In genomic region chr1:21046132-21046531, GRCh38 we compare ENCODE assay signal across 15 cellular contexts.
A peak's percentile ranks its signal among the peaks of the same experiment; 100 is the strongest.
DNase-seq lines count a peak whose midpoint lies in the region; ATAC-seq, FAIRE-seq and TF ChIP-seq lines count a peak whose summit lies in the region.
"Had no signal": no experiment of that assay in that cellular context is flagged by ENCODE, and none has a peak within 500 bp of the region (broad histone marks: within the 10 kb centered on the region; RNA-seq: fewer than 3 reads in every experiment).

No MANE protein-coding gene starts in this region.

- no peak overlapping the region for H3K4me3 ChIP-seq in Karpas-422 (ENCODE audit: low read length)
- no peak overlapping the region for H3K4me3 ChIP-seq in GM12878
- no peak overlapping the region for H3K4me3 ChIP-seq in neural progenitor cell
- no peak overlapping the region for H3K4me3 ChIP-seq in gastrocnemius medialis
- H3K4me3 ChIP-seq: A549, GM23338 had no signal

- no TSS peak for BruUV-seq in GM12878 (replicated peaks; lab: Mats Ljungman, UMichigan)

- H3K27ac ChIP-seq in Karpas-422 (ENCODE audit: low read length) (peak overlapping the region; percentile 64), GM12878 (ENCODE audit: control insufficient read depth, insufficient read depth) (no peak overlapping the region), neural progenitor cell (peak overlapping the region; percentile 39), gastrocnemius medialis (no peak overlapping the region)
- H3K27ac ChIP-seq: A549 had no signal

- H3F3A ChIP-seq in neural progenitor cell (ENCODE audit: low read depth) = peaks cover 11% of the 10 kb centered on the region

- ATAC-seq in GM12878 = no peak
- no peak for ATAC-seq in HG03139 (IDR thresholded peaks at IDR 0.05; ENCODE audit: unreplicated experiment)
- no peak for ATAC-seq in gastrocnemius medialis
- ATAC-seq: A549; CD8-positive, alpha-beta T cell; GM23338 had no signal

- H3K9me3 ChIP-seq in Karpas-422 (ENCODE audit: low read length) (no peaks in the 10 kb centered on the region), GM12878 (replicated peaks; ENCODE audit: control insufficient read depth, insufficient read depth, low read length) (no peaks in the 10 kb centered on the region), neural progenitor cell (ENCODE audit: low read depth) (no peaks in the 10 kb centered on the region), gastrocnemius medialis (no peaks in the 10 kb centered on the region)
- H3K9me3 ChIP-seq: A549, BE2C had no signal

- SMC1A ChIA-PET in GM12878 (lab: Charles Lee; ENCODE audit: uncharacterized antibody, unreplicated experiment) = interaction anchor here (1.1 to 1.7 kb wide), 4 partner anchors 12 to 66 kb away, joined by 3 to 5 read pairs (median 3); no protein-coding TSS in a partner anchor

- H3K27me3 ChIP-seq in Karpas-422 (ENCODE audit: low read length) (no peaks in the 10 kb centered on the region), GM12878 (replicated peaks in 1 of 2; ENCODE audit: control insufficient read depth in 2 of 2, insufficient read depth in 2 of 2, low read length in 1 of 2) (no peaks in the 10 kb centered on the region), neural progenitor cell (no peaks in the 10 kb centered on the region), gastrocnemius medialis (no peaks in the 10 kb centered on the region)
- H3K27me3 ChIP-seq: BE2C had no signal

- peaks cover 29% of the 10 kb centered on the region for H3K36me3 Mint-ChIP-seq in neural progenitor cell

- peaks cover 50% of the 10 kb centered on the region for H3K4me1 ChIP-seq in Karpas-422 (ENCODE audit: low read length)
- no peaks in the 10 kb centered on the region for H3K4me1 ChIP-seq in GM12878 (ENCODE audit: control insufficient read depth, insufficient read depth, low read length)
- H3K4me1 ChIP-seq in neural progenitor cell = peaks cover 35% of the 10 kb centered on the region
- H3K4me1 ChIP-seq in gastrocnemius medialis = peaks cover 17 to 37% of the 10 kb centered on the region in 2 donors

- intact Hi-C loops in GM12878 (cut with micrococcal nuclease; ENCODE audit: unreplicated experiment) = no loop called here
- intact Hi-C loops in gastrocnemius medialis (cut with DNase I; ENCODE audit: low total_unique reads) = no loop called here

- TF ChIP-seq POLR2A in GM12878 (IDR thresholded peaks at IDR 0.05; ENCODE audit: low read depth, low read length) (no peak), gastrocnemius medialis (IDR thresholded peaks at IDR 0.05) (no peak)

- no peaks in the 10 kb centered on the region for H3K9me3 Mint-ChIP-seq in neural progenitor cell
- H3K9me3 Mint-ChIP-seq: CD8-positive, alpha-beta T cell; GM23338; IgD-negative memory B cell had no signal

- DNase-seq in Karpas-422 (peak; percentile 51), GM12878 (ENCODE audit: low read depth, low spot score) (no peak), neural progenitor cell (ENCODE audit: low spot score) (no peak), SW 1271 (lab: John Stamatoyannopoulos, UW) (no peak), gastrocnemius medialis (no peak)
- DNase-seq: BE2C; CD8-positive, alpha-beta T cell; DMS53; GF-D8; H7 had no signal

- no peak overlapping the region for H2AFZ ChIP-seq in Karpas-422 (ENCODE audit: low read length)
- H2AFZ ChIP-seq in GM12878 (ENCODE audit: control insufficient read depth, low read depth, low read length) = no peak overlapping the region
- no peak overlapping the region for H2AFZ ChIP-seq in neural progenitor cell (replicated peaks)
- H2AFZ ChIP-seq: GM23338 had no signal

- H3K9me2 ChIP-seq in Karpas-422 (replicated peaks; ENCODE audit: insufficient read depth, low read length) = no peaks in the 10 kb centered on the region

- H4K20me1 ChIP-seq in Karpas-422 (ENCODE audit: insufficient read depth, low read depth, low read length) = no peaks in the 10 kb centered on the region
- no peaks in the 10 kb centered on the region for H4K20me1 ChIP-seq in GM12878 (ENCODE audit: control insufficient read depth, insufficient read depth)
- peaks cover 49% of the 10 kb centered on the region for H4K20me1 ChIP-seq in neural progenitor cell (ENCODE audit: low read depth)

- POLR2A ChIA-PET in GM12878 (lab: Charles Lee) = interaction anchor here (0.8 kb wide), 1 partner anchor 191 kb away, joined by 3 read pairs; no protein-coding TSS in a partner anchor

- no peak for TF ChIP-seq EP300 in GM12878 (IDR thresholded peaks at IDR 0.05; ENCODE audit: borderline replicate concordance in 1 of 2, control insufficient read depth in 1 of 2, low read depth in 2 of 2, low read length in 2 of 2)

- H3K36me3 ChIP-seq in Karpas-422 (ENCODE audit: insufficient read depth, low read length) (peaks cover 24% of the 10 kb centered on the region; the same call in 1 of the 2 replicates), GM12878 (ENCODE audit: control insufficient read depth in 2 of 2, insufficient read depth in 2 of 2, low read length in 1 of 2) (peaks cover 2 to 9% of the 10 kb centered on the region in 2 experiments; a peak in 2 of 4 replicates), neural progenitor cell (peaks cover 7% of the 10 kb centered on the region), gastrocnemius medialis (peaks cover 0 to 6% of the 10 kb centered on the region in 2 donors)
- H3K36me3 ChIP-seq: BE2C had no signal

- in situ Hi-C loops in GM12878 (cut with MboI) = no loop called here
- in situ Hi-C loops in gastrocnemius medialis (cut with MboI; ENCODE audit: low sequenced_read_pairs in 4 of 4) = no loop called here

- H3K79me2 ChIP-seq in Karpas-422 (ENCODE audit: low read length) (peaks cover 99% of the 10 kb centered on the region), GM12878 (ENCODE audit: control insufficient read depth, insufficient read depth, low read length) (no peaks in the 10 kb centered on the region), neural progenitor cell (ENCODE audit: low read depth) (peaks cover 95% of the 10 kb centered on the region)

- H3K4me1 Mint-ChIP-seq in neural progenitor cell = no peaks in the 10 kb centered on the region

- H3K27ac Mint-ChIP-seq in neural progenitor cell = no peak overlapping the region
- H3K27ac Mint-ChIP-seq: CD14-positive monocyte; CD8-positive, alpha-beta T cell; GM23338; IgD-negative memory B cell had no signal

- H3K27me3 Mint-ChIP-seq in neural progenitor cell (ENCODE audit: insufficient read depth, low read depth) = no peaks in the 10 kb centered on the region
- H3K27me3 Mint-ChIP-seq: IgD-negative memory B cell had no signal

- H3K9ac ChIP-seq in Karpas-422 (ENCODE audit: low read length) (no peak overlapping the region), GM12878 (ENCODE audit: control insufficient read depth, insufficient read depth, low read length) (no peak overlapping the region), neural progenitor cell (no peak overlapping the region)

- H3K4me3 Mint-ChIP-seq in neural progenitor cell = no peak overlapping the region
- H3K4me3 Mint-ChIP-seq: CD14-positive monocyte; CD8-positive, alpha-beta T cell; GM23338; IgD-negative memory B cell had no signal

- peak; percentile 65 for FAIRE-seq in GM12878 (lab: Jason Lieb, UNC)
- FAIRE-seq: A549 had no signal

- no peak for TF ChIP-seq RAD21 in GM12878 (IDR thresholded peaks at IDR 0.05; ENCODE audit: insufficient read depth, low read depth, low read length)

- RAD21 ChIA-PET in GM12878 (lab: Charles Lee; ENCODE audit: unreplicated experiment) = interaction anchor here (1.0 kb wide), 1 partner anchor 24 kb away, joined by 4 read pairs; no protein-coding TSS in a partner anchor

- CTCF ChIA-PET in GM12878 (lab: Yijun Ruan, JAX) = interaction anchor here (0.9 to 1.8 kb wide), 4 partner anchors 9 to 18 kb away, joined by 3 to 5 read pairs (median 4); no protein-coding TSS in a partner anchor

- 81% methylated on average over 3 of the region's 3 CpGs for WGBS in GM12878 (ENCODE audit: insufficient coverage, insufficient replicate concordance, low lambda C conversion rate, missing lambda C conversion rate)

- TF ChIP-seq CTCF in GM12878 (IDR thresholded peaks at IDR 0.05 in 2 of 3, conservative IDR thresholded peaks at IDR 0.05 in 1 of 3; ENCODE audit: control insufficient read depth in 2 of 3, extremely low read depth in 1 of 3, insufficient read depth in 1 of 3, low read depth in 3 of 3, low read length in 3 of 3) (no peak), neural progenitor cell (IDR thresholded peaks at IDR 0.05) (no peak), gastrocnemius medialis (IDR thresholded peaks at IDR 0.05 in 4 of 5, conservative IDR thresholded peaks at IDR 0.05 in 1 of 5) (no peak)

- peak overlapping the region; percentile 39 for H3K4me2 ChIP-seq in Karpas-422 (ENCODE audit: low read depth, low read length, poor library complexity, severe bottlenecking)
- no peak overlapping the region for H3K4me2 ChIP-seq in GM12878 (ENCODE audit: control insufficient read depth, insufficient read depth)
- no peak overlapping the region for H3K4me2 ChIP-seq in neural progenitor cell
- H3K4me2 ChIP-seq: A549, GM23338 had no signal

TF ChIP-seq in GM12878, 131 proteins besides CTCF, POLR2A, EP300 and RAD21 (continues in another document):
- TF ChIP-seq MTA3 (IDR thresholded peaks at IDR 0.05; ENCODE audit: borderline replicate concordance, low read length) (no peak), REST (IDR thresholded peaks at IDR 0.05; ENCODE audit: low read depth, low read length) (no peak), GATAD2B (conservative IDR thresholded peaks at IDR 0.05; ENCODE audit: low read depth) (no peak)

Comparison
In these comparisons a context has a peak if more than half of its experiments do, and no peak if none do; other contexts are left out.
1. H3K27ac ChIP-seq: peak in Karpas-422 (single experiment) and neural progenitor cell (single experiment); none in GM12878 (single experiment) and gastrocnemius medialis (0 of 4).